13 cellular contexts compared by ENCODE assay signal in the genomic region with DNA sequence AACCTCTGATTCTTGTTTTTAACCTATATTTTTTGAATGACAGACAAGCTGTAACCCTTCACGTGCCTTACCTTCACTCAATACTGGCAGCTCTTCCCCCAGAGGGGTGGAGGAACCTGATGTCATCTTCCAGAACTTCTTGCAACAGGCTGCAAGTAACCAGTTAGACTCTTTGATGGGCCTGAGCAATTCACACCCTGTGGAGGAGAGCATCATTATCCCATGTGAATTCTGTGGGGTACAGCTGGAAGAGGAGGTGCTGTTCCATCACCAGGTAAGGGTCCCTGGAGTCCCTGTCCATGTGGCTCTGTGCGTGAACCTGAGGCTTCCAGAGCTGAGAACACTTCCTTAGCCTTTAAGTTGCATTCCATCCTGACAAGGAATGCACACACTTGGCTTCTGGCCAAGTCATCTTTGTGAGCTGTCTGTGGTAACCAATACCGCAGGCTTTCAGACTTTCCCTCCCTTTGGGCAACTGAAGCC. TPM values are rescaled to one million over a fixed set of nuclear protein-coding genes. Genes with fewer than 3 reads are reported as not detected.
DNase-seq lines count a peak whose midpoint lies in the region; ATAC-seq and TF ChIP-seq lines count a peak whose summit lies in the region.
"Had no signal": no experiment of that assay in that cellular context is flagged by ENCODE, and none has a peak within 500 bp of the region (broad histone marks: within the 10 kb centered on the region; RNA-seq: fewer than 3 reads in every experiment).

No MANE protein-coding gene starts in this region.

- WGBS in SK-N-SH (ENCODE audit: low lambda C conversion rate): 94% methylated on average over 2 of the region's 3 CpGs
- 76 to 84% methylated on average over 3 of the region's 3 CpGs for WGBS in thyroid gland, 2 donors

- 0 out of 2 replicates have a peak overlapping the region, but pooled peaks have one; percentile 33 for H3K4me2 ChIP-seq in SK-N-SH

- no peaks in the 10 kb centered on the region for H3K9me2 ChIP-seq in SK-N-SH

- intact Hi-C loops in thyroid gland (cut with DNase I): no loop called here
- intact Hi-C loops in lower lobe of right lung (cut with DNase I): no loop called here

- no peaks in the 10 kb centered on the region for H3K79me2 ChIP-seq in SK-N-SH (ENCODE audit: insufficient read depth)

- ATAC-seq in foreskin keratinocyte (peak; percentile 53), HG03520 (IDR thresholded peaks at IDR 0.05; ENCODE audit: unreplicated experiment) (no peak), lower lobe of right lung (no peak), GM18520 (IDR thresholded peaks at IDR 0.05; ENCODE audit: unreplicated experiment) (no peak)

- no peak overlapping the region for H3K9ac ChIP-seq in SK-N-SH

- TF ChIP-seq CTCF in SK-N-SH (IDR thresholded peaks at IDR 0.05) (no peak), foreskin keratinocyte (conservative IDR thresholded peaks at IDR 0.05) (no peak), thyroid gland (IDR thresholded peaks at IDR 0.05) (no peak), lower lobe of right lung (IDR thresholded peaks at IDR 0.05) (no peak)

- H3K4me3 ChIP-seq in SK-N-SH (ENCODE audit: low read depth in 2 of 2, low read length in 1 of 2): no peak overlapping the region
- no peak overlapping the region for H3K4me3 ChIP-seq in thyroid gland (replicated peaks in 1 of 3)
- no peak overlapping the region for H3K4me3 ChIP-seq in lower lobe of right lung
- H3K4me3 ChIP-seq: cardiac muscle cell, tibial artery had no signal

- POLR2A ChIA-PET in SK-N-SH (lab: Yijun Ruan, JAX): no interaction called here

- H3F3A ChIP-seq in SK-N-SH (replicated peaks; ENCODE audit: insufficient read depth): peaks cover 10% of the 10 kb centered on the region

- H4K20me1 ChIP-seq in SK-N-SH (ENCODE audit: insufficient read depth): no peaks in the 10 kb centered on the region

- no peaks in the 10 kb centered on the region for H3K9me3 ChIP-seq in SK-N-SH
- H3K9me3 ChIP-seq in thyroid gland: no peaks in the 10 kb centered on the region
- no peaks in the 10 kb centered on the region for H3K9me3 ChIP-seq in lower lobe of right lung
- H3K9me3 ChIP-seq: tibial artery had no signal

- TF ChIP-seq POLR2A in thyroid gland (IDR thresholded peaks at IDR 0.05): no peak

- H3K27ac ChIP-seq in SK-N-SH (ENCODE audit: low read depth in 2 of 2, low read length in 1 of 2) (peak overlapping the region in 1 of 2 experiments; percentile 32; a peak in 1 of 4 replicates), foreskin keratinocyte (no peak overlapping the region), thyroid gland (no peak overlapping the region), lower lobe of right lung (no peak overlapping the region)
- H3K27ac ChIP-seq: cardiac muscle cell had no signal

- DNase-seq in A172 (ENCODE audit: low spot score) (peak; percentile 79), ELR (ENCODE audit: low read depth) (peak; percentile 69), SK-N-SH (no peak), foreskin keratinocyte (peak; percentile 74 to 90), thyroid gland (no peak), lower lobe of right lung (no peak)
- DNase-seq: activated CD4-positive, alpha-beta T cell treated with anti-CD3 and anti-CD28 coated beads, Interleukin-2, amount 50 U/mL, for 1 hour; NCI-H1436; SHP77; tibial artery had no signal

- H3K4me1 ChIP-seq in SK-N-SH (ENCODE audit: control insufficient read depth in 1 of 2, insufficient read depth in 2 of 2, low read depth in 1 of 2, low read length in 1 of 2) (peaks cover 0 to 6% of the 10 kb centered on the region in 2 experiments; a peak in 1 of 4 replicates), foreskin keratinocyte (peaks cover 15% of the 10 kb centered on the region), thyroid gland (no peaks in the 10 kb centered on the region), lower lobe of right lung (no peaks in the 10 kb centered on the region)
- H3K4me1 ChIP-seq: tibial artery had no signal

- CTCF ChIA-PET in SK-N-SH (lab: Yijun Ruan, JAX): no interaction called here

- H3K27me3 ChIP-seq in SK-N-SH (ENCODE audit: insufficient read depth): no peaks in the 10 kb centered on the region
- no peaks in the 10 kb centered on the region for H3K27me3 ChIP-seq in foreskin keratinocyte
- no peaks in the 10 kb centered on the region for H3K27me3 ChIP-seq in thyroid gland
- no peaks in the 10 kb centered on the region for H3K27me3 ChIP-seq in lower lobe of right lung (ENCODE audit: low read depth)
- H3K27me3 ChIP-seq: cardiac muscle cell, tibial artery had no signal

- H3K36me3 ChIP-seq in SK-N-SH (replicated peaks in 1 of 2; ENCODE audit: control insufficient read depth in 1 of 2, insufficient read depth in 2 of 2, low read length in 1 of 2): peaks cover 58 to 59% of the 10 kb centered on the region in 2 experiments
- H3K36me3 ChIP-seq in thyroid gland: peaks cover 46 to 73% of the 10 kb centered on the region in 2 donors
- peaks cover 99% of the 10 kb centered on the region for H3K36me3 ChIP-seq in lower lobe of right lung

- no peak overlapping the region for H2AFZ ChIP-seq in SK-N-SH (ENCODE audit: low read depth)

- no peak for TF ChIP-seq EP300 in SK-N-SH (IDR thresholded peaks at IDR 0.05; ENCODE audit: borderline replicate concordance in 1 of 2, low read depth in 1 of 2, low read length in 1 of 2)

- no peak for TF ChIP-seq RAD21 in SK-N-SH (IDR thresholded peaks at IDR 0.05; ENCODE audit: low read length)

TF ChIP-seq in SK-N-SH, 30 proteins besides CTCF, POLR2A, EP300 and RAD21:
- TF ChIP-seq NFIC (IDR thresholded peaks at IDR 0.05; ENCODE audit: borderline replicate concordance): peak; percentile 88
- TF ChIP-seq REST (IDR thresholded peaks at IDR 0.05; ENCODE audit: low read depth, low read length): peak; percentile 10; the same call in 1 of the 2 replicates
- no peak for TF ChIP-seq ELF1 (IDR thresholded peaks at IDR 0.05)
- TF ChIP-seq POLR2AphosphoS5 (IDR thresholded peaks at IDR 0.05; ENCODE audit: low read depth, low read length): peak; percentile 9; the same call in 1 of the 2 replicates

RNA-seq across cellular contexts. Expression of gene TRAFD1, which starts 22.7 kb away (rescaled TPM):
- total RNA-seq in A172 (2014; rRNA removed; shearing (Covaris generic)): 30.9 and 31.9 TPM in 2 replicates
- polyA plus RNA-seq in SK-N-SH (2012; rRNA removed) (12.4 and 18.2 TPM in 2 replicates), foreskin keratinocyte (14.0 and 16.0 TPM in 2 replicates)
- polyA plus RNA-seq in SK-N-SH (2012; cell fraction: cytosol; rRNA removed): 15.0 and 16.3 TPM in 2 replicates
- polyA plus RNA-seq in SK-N-SH (2012; cell fraction: nucleus; rRNA removed): 12.6 and 16.7 TPM in 2 replicates
- total RNA-seq in foreskin keratinocyte (19.0 TPM in 2 replicates), thyroid gland (10 to 100 TPM; 24.6 to 34.4 (median 27.9) TPM), lower lobe of right lung (42.5 TPM)

RNA-seq across cellular contexts. Expression of gene NAA25, which starts 39.5 kb away (rescaled TPM):
- 22.5 and 25.0 TPM in 2 replicates for total RNA-seq in A172 (2014; rRNA removed; shearing (Covaris generic))
- polyA plus RNA-seq in SK-N-SH (2012; rRNA removed): 4.4 and 6.0 TPM in 2 replicates
- polyA plus RNA-seq in SK-N-SH (2012; cell fraction: cytosol; rRNA removed): 5.3 and 6.4 TPM in 2 replicates
- polyA plus RNA-seq in SK-N-SH (2012; cell fraction: nucleus; rRNA removed): 7.3 and 13.6 TPM in 2 replicates
- 26.7 and 27.9 TPM in 2 replicates for total RNA-seq in foreskin keratinocyte
- polyA plus RNA-seq in foreskin keratinocyte: 4.1 and 4.9 TPM in 2 replicates
- total RNA-seq in thyroid gland: 10 to 100 TPM; 22.4 to 37.1 (median 24.7) TPM
- total RNA-seq in lower lobe of right lung: 24.7 TPM

Comparison
In these comparisons a context has a peak if more than half of its experiments do, and no peak if none do; other contexts are left out.
1. DNase-seq: peak in A172 (single experiment), ELR (single experiment) and foreskin keratinocyte (2 of 2); none in SK-N-SH (single experiment), thyroid gland (0 of 2) and lower lobe of right lung (single experiment).